In genomic region chr12:132710422-132711168, GRCh38 we compare ENCODE assay signal across 8 cellular contexts. TPM values are rescaled to one million over a fixed set of nuclear protein-coding genes. Genes with fewer than 3 reads are reported as not detected.
DNase-seq lines count a peak whose midpoint lies in the region; TF ChIP-seq lines count a peak whose summit lies in the region.

TSS of gene PGAM5 (plus strand) at chr12:132710842. CDS start at chr12:132710877, 35 bp downstream.

- TF ChIP-seq CTCF in H9 (conservative IDR thresholded peaks at IDR 0.05) (no peak), Loucy (conservative IDR thresholded peaks at IDR 0.05; ENCODE audit: low read length) (no peak), fibroblast of villous mesenchyme (IDR thresholded peaks at IDR 0.05; ENCODE audit: insufficient read depth, low read depth, low read length) (no peak), neural crest cell (conservative IDR thresholded peaks at IDR 0.05) (no peak), stomach (IDR thresholded peaks at IDR 0.05) (no peak)

- H3K4me2 ChIP-seq in H9 (ENCODE audit: insufficient read depth, insufficient read length, low read length), result peak within 1 kb of the TSS; percentile 64
- H3K4me2 ChIP-seq in Loucy (ENCODE audit: low read depth, low read length, poor library complexity, severe bottlenecking), result peak within 1 kb of the TSS; percentile 83

- no peak for TF ChIP-seq EP300 in stomach (IDR thresholded peaks at IDR 0.05)

- H3K56ac ChIP-seq in H9 (ENCODE audit: insufficient read length, low read depth, low read length), result no peak within 1 kb of the TSS

- peak; percentile 83 for DNase-seq in G401 (ENCODE audit: low spot score)
- DNase-seq in H9, result peak; percentile 75
- peak; percentile 76 for DNase-seq in SHP77 treated with DMSO at 0.1 percent for 48 hours (lab: John Stamatoyannopoulos, UW)
- DNase-seq in activated effector memory CD4-positive, alpha-beta T cell treated with Interleukin-2 at 50 U/mL for 16 hours, result peak; percentile 92
- peak; percentile 76 for DNase-seq in fibroblast of villous mesenchyme (ENCODE audit: low read depth)
- DNase-seq in neural crest cell (ENCODE audit: low read depth, low spot score), result peak; percentile 57
- peak; percentile 93 for DNase-seq in stomach

- H2BK120ac ChIP-seq in H9 (ENCODE audit: low read depth, low read length, poor library complexity, severe bottlenecking), result no peak within 1 kb of the TSS

- H2BK15ac ChIP-seq in H9 (ENCODE audit: low read depth, low read length), result no peak within 1 kb of the TSS; the same call in 1 of the 2 replicates

- H3K79me2 ChIP-seq in H9 (ENCODE audit: insufficient read depth, low read length), result peaks cover 15% of the 10 kb centered on the region; the same call in 1 of the 2 replicates
- peaks cover 51% of the 10 kb centered on the region for H3K79me2 ChIP-seq in Loucy (ENCODE audit: insufficient read depth, low read length)

- H3K23ac ChIP-seq in H9 (ENCODE audit: insufficient read length, low read depth, low read length), result no peak within 1 kb of the TSS

- H3K27me3 ChIP-seq in H9 (ENCODE audit: insufficient read depth, low read length) (peaks cover 3% of the 10 kb centered on the region; the same call in 1 of the 2 replicates), Loucy (ENCODE audit: insufficient read depth, low read length, poor library complexity, severe bottlenecking) (no peaks in the 10 kb centered on the region), stomach (no peaks in the 10 kb centered on the region)

- H3T11ph ChIP-seq in H9 (ENCODE audit: low read length), result no peak within 1 kb of the TSS

- H3K9me3 Mint-ChIP-seq in H9, result peaks cover 0 to 12% of the 10 kb centered on the region in 2 experiments; a peak in 2 of 5 replicates
- H3K9me3 Mint-ChIP-seq in neural crest cell, result no peaks in the 10 kb centered on the region

- H3K9me3 ChIP-seq in H9 (ENCODE audit: control insufficient read depth, low read depth, low read length) (peaks cover 4% of the 10 kb centered on the region), Loucy (ENCODE audit: insufficient read depth, low read depth, low read length) (no peaks in the 10 kb centered on the region), stomach (no peaks in the 10 kb centered on the region)

- in situ Hi-C loops in G401 (cut with HindIII; ENCODE audit: low sequenced_read_pairs), result no loop called here

- no CpG with 5 or more reads among the region's 100 CpGs for WGBS in H9 (ENCODE audit: extremely low coverage, insufficient read length, low lambda C conversion rate)
- 0 to 1% (median 0%) methylated on average over 4 to 100 of the region's 100 CpGs for WGBS in stomach, 5 donors

- no peak within 1 kb of the TSS for H2BK12ac ChIP-seq in H9 (ENCODE audit: insufficient read length, low read depth, low read length)

- no peaks in the 10 kb centered on the region for H3F3A ChIP-seq in Loucy (ENCODE audit: low read depth)

- no peaks in the 10 kb centered on the region for H3K9me2 ChIP-seq in Loucy (replicated peaks; ENCODE audit: low read depth, low read length)

- intact Hi-C loops in stomach (cut with DNase I; ENCODE audit: low total_unique reads), result no loop called here

- H3K36me3 Mint-ChIP-seq in H9 (ENCODE audit: insufficient read depth in 1 of 3, low read depth in 3 of 3) (peaks cover 11 to 37% (median 33%) of the 10 kb centered on the region in 3 experiments; a peak in 6 of 7 replicates), neural crest cell (ENCODE audit: low read depth) (peaks cover 15% of the 10 kb centered on the region)

- H3K9ac ChIP-seq in H9 (ENCODE audit: extremely low read depth, insufficient read length, low read length) (peak within 1 kb of the TSS; percentile 25), Loucy (ENCODE audit: low read depth, low read length, poor library complexity, severe bottlenecking) (peak within 1 kb of the TSS; percentile 78)

- peak within 1 kb of the TSS; percentile 85 for H3K18ac ChIP-seq in H9 (ENCODE audit: insufficient read length, low read depth, low read length)

- H4K91ac ChIP-seq in H9 (ENCODE audit: insufficient read length, low read depth, low read length), result no peak within 1 kb of the TSS

- H3K27ac ChIP-seq in H9 (ENCODE audit: insufficient read length, low read depth, low read length) (no peak within 1 kb of the TSS), stomach (peak within 1 kb of the TSS; percentile 80 to 95 (median 90))

- H3K4ac ChIP-seq in H9 (ENCODE audit: low read depth, low read length), result no peak within 1 kb of the TSS

- H3K4me1 ChIP-seq in H9 (ENCODE audit: insufficient read depth, low read length), result no peaks in the 10 kb centered on the region
- H3K4me1 ChIP-seq in Loucy (ENCODE audit: insufficient read depth, low read length, poor library complexity, severe bottlenecking), result peaks cover 14% of the 10 kb centered on the region
- H3K4me1 ChIP-seq in stomach, result peaks cover 9 to 39% (median 28%) of the 10 kb centered on the region in 4 donors

- H3K4me3 ChIP-seq in Loucy (ENCODE audit: low read length, poor library complexity, severe bottlenecking), result peak within 1 kb of the TSS; percentile 77
- peak within 1 kb of the TSS; percentile 93 for H3K4me3 ChIP-seq in fibroblast of villous mesenchyme (ENCODE audit: low read depth, low read length)
- peak within 1 kb of the TSS; percentile 81 to 98 (median 92) for H3K4me3 ChIP-seq in stomach

- H2AFZ ChIP-seq in H9 (ENCODE audit: low read length) (no peak within 1 kb of the TSS), Loucy (ENCODE audit: low read length) (peak within 1 kb of the TSS; percentile 94)

- H4K20me1 ChIP-seq in H9 (ENCODE audit: control insufficient read depth, insufficient read depth, insufficient read length), result no peaks in the 10 kb centered on the region
- peaks cover 16% of the 10 kb centered on the region for H4K20me1 ChIP-seq in Loucy (ENCODE audit: insufficient read depth, low read length, poor library complexity, severe bottlenecking)

- no peak within 1 kb of the TSS for H4K5ac ChIP-seq in H9 (ENCODE audit: insufficient read length, low read depth, low read length)

- no peak within 1 kb of the TSS for H2BK20ac ChIP-seq in H9 (ENCODE audit: low read depth, low read length, poor library complexity, severe bottlenecking)

- H2BK5ac ChIP-seq in H9 (ENCODE audit: insufficient read length, low read length), result no peak within 1 kb of the TSS

- H3K4me3 Mint-ChIP-seq in H9 (peak within 1 kb of the TSS; percentile 88 to 90), neural crest cell (peak within 1 kb of the TSS; percentile 94)

- peak within 1 kb of the TSS; percentile 71; the same call in 1 of the 2 replicates for H3K14ac ChIP-seq in H9 (ENCODE audit: insufficient read depth, low read length)

- H3K36me3 ChIP-seq in Loucy (ENCODE audit: insufficient read depth, low read length) (peaks cover 7% of the 10 kb centered on the region; the same call in 1 of the 2 replicates), stomach (peaks cover 8 to 23% (median 14%) of the 10 kb centered on the region in 4 donors)

- no peak within 1 kb of the TSS for H4K8ac ChIP-seq in H9 (replicated peaks; ENCODE audit: insufficient read length, low read depth, low read length)

- H3K79me1 ChIP-seq in H9 (ENCODE audit: insufficient read depth, low read depth, low read length, poor library complexity, severe bottlenecking), result peaks cover 6% of the 10 kb centered on the region

- no peak for TF ChIP-seq POLR2A in stomach (IDR thresholded peaks at IDR 0.05)

- H3K4me1 Mint-ChIP-seq in H9, result peaks cover 6 to 13% of the 10 kb centered on the region in 2 experiments
- peaks cover 21% of the 10 kb centered on the region for H3K4me1 Mint-ChIP-seq in neural crest cell

- H2AK5ac ChIP-seq in H9 (ENCODE audit: insufficient read length, low read length), result no peak within 1 kb of the TSS

- peak within 1 kb of the TSS in 2 of 3 experiments; percentile 62 to 91; a peak in 6 of 7 replicates for H3K27ac Mint-ChIP-seq in H9
- H3K27ac Mint-ChIP-seq in neural crest cell (ENCODE audit: unreplicated experiment), result peak within 1 kb of the TSS; percentile 79

- peaks cover 10% of the 10 kb centered on the region for H3K23me2 ChIP-seq in H9 (ENCODE audit: insufficient read length, low read depth, low read length, poor library complexity, severe bottlenecking)

- H3K27me3 Mint-ChIP-seq in H9 (ENCODE audit: low read depth) (no peaks in the 10 kb centered on the region), neural crest cell (ENCODE audit: low read depth) (no peaks in the 10 kb centered on the region)

RNA-seq across cellular contexts. Expression of gene PGAM5, which starts in this region (rescaled TPM):
- total RNA-seq in G401 (2014; rRNA removed; shearing (Covaris generic)), result 112 and 121 TPM in 2 replicates
- total RNA-seq in H9 (2021), result 112 and 118 TPM in 2 replicates
- 26.7 and 39.3 TPM in 2 replicates for total RNA-seq in fibroblast of villous mesenchyme
- total RNA-seq in neural crest cell, result 61.5 and 61.8 TPM in 2 replicates
- 10 to 100 TPM in 3 of 5 donors, 1 to 10 TPM in 2; 1.8 to 49.8 (median 16.8) TPM for total RNA-seq in stomach
- 10 to 100 TPM; 13.0 to 17.6 (median 14.1) TPM for polyA plus RNA-seq in stomach
